Comparison of ENCODE assay signal across 8 cellular contexts in the genomic region with DNA sequence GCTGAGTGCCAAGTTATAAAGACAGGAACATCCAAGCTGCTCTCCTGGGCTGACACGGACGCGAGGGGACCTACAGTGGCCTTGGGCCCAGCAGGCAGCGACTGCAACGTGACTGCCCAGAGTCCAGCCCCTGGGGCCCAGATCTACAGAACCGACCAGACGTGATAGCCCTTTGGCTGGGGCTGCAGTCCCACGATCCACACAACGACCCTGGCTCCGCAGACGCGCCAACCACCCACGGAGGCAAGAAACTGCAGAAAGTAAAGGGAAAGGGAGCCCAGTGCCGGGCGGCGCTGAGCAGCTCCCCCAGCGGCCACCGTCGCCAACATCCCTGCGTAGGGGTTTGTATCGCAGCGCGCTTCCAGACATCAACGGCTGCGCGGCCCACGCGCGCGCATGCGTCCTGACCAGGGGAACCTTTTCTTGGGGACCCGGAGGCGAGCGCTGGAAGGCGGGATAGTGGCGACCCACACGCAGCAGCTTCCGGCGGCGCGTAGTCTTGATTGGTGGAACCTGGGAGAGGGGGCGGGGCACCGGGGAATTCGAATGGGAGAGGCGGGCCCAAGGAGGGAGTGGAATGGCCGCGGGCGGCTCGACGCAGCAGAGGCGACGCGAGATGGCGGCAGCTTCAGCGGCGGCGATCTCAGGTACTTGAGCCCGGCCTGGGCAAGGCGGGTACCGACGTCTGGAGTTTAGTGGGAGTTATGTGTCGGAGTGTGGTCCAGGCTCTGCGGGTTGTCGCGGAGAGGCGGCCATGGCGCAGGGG. TPM values are rescaled to one million over a fixed set of nuclear protein-coding genes. Genes with fewer than 3 reads are reported as not detected.
DNase-seq lines count a peak whose midpoint lies in the region; ATAC-seq and TF ChIP-seq lines count a peak whose summit lies in the region.

A gene (plus strand): TSS at position 569 of the 766 bp plus-strand sequence. CDS start 9 bp downstream, at position 578.

- no peaks in the 10 kb centered on the region for H3K27me3 Mint-ChIP-seq in activated naive CD8-positive, alpha-beta T cell treated with anti-CD3 and anti-CD28 coated beads, Interleukin-2, amount 50 U/mL, for 24 hours

- H3K4me1 ChIP-seq in parathyroid adenoma (peaks cover 30% of the 10 kb centered on the region), tibial nerve (peaks cover 0 to 26% (median 13%) of the 10 kb centered on the region in 4 donors)

- DNase-seq in NCI-H1417 treated with DMSO at 0.1 percent for 48 hours (lab: John Stamatoyannopoulos, UW) (peak; percentile 96), SW480 (ENCODE audit: low spot score) (peak; percentile 96), Right ventricle myocardium superior (peak; percentile 100), tibial nerve (ENCODE audit: low spot score in 2 of 2) (peak; percentile 99)
- peak; percentile 100 for DNase-seq in activated naive CD8-positive, alpha-beta T cell treated with anti-CD3 and anti-CD28 coated beads, Interleukin-2, amount 50 U/mL, for 24 hours

- 1% methylated on average over 49 to 67 of the region's 67 CpGs for WGBS in tibial nerve, 2 donors

- H3K27me3 ChIP-seq in parathyroid adenoma (ENCODE audit: control insufficient read depth, insufficient read depth, low read length) (no peaks in the 10 kb centered on the region), tibial nerve (no peaks in the 10 kb centered on the region)

- peak within 1 kb of the TSS; percentile 97 for H3K27ac Mint-ChIP-seq in activated naive CD8-positive, alpha-beta T cell treated with anti-CD3 and anti-CD28 coated beads, Interleukin-2, amount 50 U/mL, for 24 hours

- peak; percentile 92 to 98 for TF ChIP-seq EP300 in tibial nerve (IDR thresholded peaks at IDR 0.05)

- peak within 1 kb of the TSS; percentile 90 for H3K4me2 ChIP-seq in parathyroid adenoma (ENCODE audit: low read length)

- peaks cover 44% of the 10 kb centered on the region for H3K79me2 ChIP-seq in parathyroid adenoma

- H3K36me3 Mint-ChIP-seq in activated naive CD8-positive, alpha-beta T cell treated with anti-CD3 and anti-CD28 coated beads, Interleukin-2, amount 50 U/mL, for 24 hours (ENCODE audit: low read depth): peaks cover 35% of the 10 kb centered on the region

- peak within 1 kb of the TSS; percentile 81 for H3K9ac ChIP-seq in parathyroid adenoma

- no peaks in the 10 kb centered on the region for H3K9me3 Mint-ChIP-seq in activated naive CD8-positive, alpha-beta T cell treated with anti-CD3 and anti-CD28 coated beads, Interleukin-2, amount 50 U/mL, for 24 hours

- no peaks in the 10 kb centered on the region for H3K9me3 ChIP-seq in parathyroid adenoma (ENCODE audit: control insufficient read depth, low read length)
- H3K9me3 ChIP-seq in tibial nerve: no peaks in the 10 kb centered on the region

- H3K36me3 ChIP-seq in parathyroid adenoma (ENCODE audit: control insufficient read depth, insufficient read depth, low read length) (no peaks in the 10 kb centered on the region), tibial nerve (no peaks in the 10 kb centered on the region)

- TF ChIP-seq POLR2A in tibial nerve (IDR thresholded peaks at IDR 0.05): peak; percentile 74 to 83

- intact Hi-C loops in Right ventricle myocardium superior (cut with DNase I): no loop called here

- H2AFZ ChIP-seq in parathyroid adenoma: peak within 1 kb of the TSS; percentile 96

- H3K4me1 Mint-ChIP-seq in activated naive CD8-positive, alpha-beta T cell treated with anti-CD3 and anti-CD28 coated beads, Interleukin-2, amount 50 U/mL, for 24 hours: peaks cover 42% of the 10 kb centered on the region

- peak within 1 kb of the TSS; percentile 88 for H3K4me3 ChIP-seq in GM12875 (ENCODE audit: low read depth, low read length)
- peak within 1 kb of the TSS; percentile 72 for H3K4me3 ChIP-seq in parathyroid adenoma (ENCODE audit: low read depth, low read length)
- H3K4me3 ChIP-seq in tibial nerve: peak within 1 kb of the TSS; percentile 61 to 84 (median 66)

- ATAC-seq in HG02798 (IDR thresholded peaks at IDR 0.05; ENCODE audit: poor library complexity, unreplicated experiment): peak; percentile 96
- ATAC-seq in activated naive CD8-positive, alpha-beta T cell treated with anti-CD3 and anti-CD28 coated beads, Interleukin-2, amount 50 U/mL, for 24 hours: peak; percentile 96
- ATAC-seq in Right ventricle myocardium superior (ENCODE audit: poor library complexity): peak; percentile 100

- peak; percentile 94 for TF ChIP-seq CTCF in GM12875 (IDR thresholded peaks at IDR 0.05; ENCODE audit: borderline replicate concordance, insufficient read depth, low read depth, low read length)
- peak; percentile 88 for TF ChIP-seq CTCF in parathyroid adenoma (IDR thresholded peaks at IDR 0.05)
- peak; percentile 77 to 94 (median 92) for TF ChIP-seq CTCF in tibial nerve (IDR thresholded peaks at IDR 0.05)

- H3K4me3 Mint-ChIP-seq in activated naive CD8-positive, alpha-beta T cell treated with anti-CD3 and anti-CD28 coated beads, Interleukin-2, amount 50 U/mL, for 24 hours: peak within 1 kb of the TSS; percentile 98

- H3K27ac ChIP-seq in parathyroid adenoma: peak within 1 kb of the TSS; percentile 96
- peak within 1 kb of the TSS; percentile 61 to 89 (median 86) for H3K27ac ChIP-seq in tibial nerve

RNA-seq across cellular contexts. Expression of the gene that starts here (rescaled TPM):
- total RNA-seq in Right ventricle myocardium superior: 59.8 TPM
- total RNA-seq in tibial nerve: 10 to 100 TPM; 19.9 to 42.8 (median 40.5) TPM

Comparison
In these comparisons a context has a peak if more than half of its experiments do, and no peak if none do; other contexts are left out.
1. Peak in every context shown above with its lines: DNase-seq, ATAC-seq, H3K4me3 ChIP-seq and H3K27ac ChIP-seq.